Comparison of ENCODE assay signal across 8 cellular contexts in genomic region chr18:51196811-51197660, GRCh38. TPM values are rescaled to one million over a fixed set of nuclear protein-coding genes. Genes with fewer than 3 reads are reported as not detected.
DNase-seq lines count a peak whose midpoint lies in the region; ATAC-seq and TF ChIP-seq lines count a peak whose summit lies in the region.

No MANE protein-coding gene starts in this region.

- ATAC-seq in HG03039 (IDR thresholded peaks at IDR 0.05; ENCODE audit: unreplicated experiment) (peak; percentile 48), heart left ventricle (peak in 2 of 4 donors; percentile 3 to 7)

- H2AFZ ChIP-seq in ACC112 (ENCODE audit: low read length, unreplicated experiment) (peak overlapping the region; percentile 35), OCI-LY1 (ENCODE audit: low read length) (no peak overlapping the region)

- H3K9me3 ChIP-seq in OCI-LY1 (ENCODE audit: low read length) (no peaks in the 10 kb centered on the region), heart left ventricle (peaks cover 0 to 7% (median 0%) of the 10 kb centered on the region in 12 donors)

- TF ChIP-seq POLR2A in heart left ventricle (IDR thresholded peaks at IDR 0.05) = peak; percentile 51 to 58

- no peaks in the 10 kb centered on the region for H3F3A ChIP-seq in OCI-LY1 (ENCODE audit: insufficient read depth, low read length)

- peak overlapping the region; percentile 83 for H3K4me3 ChIP-seq in ACC112 (ENCODE audit: low read depth, low read length)
- peak overlapping the region; percentile 92 for H3K4me3 ChIP-seq in OCI-LY1 (ENCODE audit: low read depth, low read length, poor library complexity, severe bottlenecking)
- peak overlapping the region; percentile 64 to 99 (median 88) for H3K4me3 ChIP-seq in heart left ventricle

- H3K4me1 ChIP-seq in ACC112 (ENCODE audit: control insufficient read depth, insufficient read depth, low read length, unreplicated experiment) (peaks cover 29% of the 10 kb centered on the region), OCI-LY1 (ENCODE audit: insufficient read depth, low read length, severe bottlenecking) (peaks cover 33% of the 10 kb centered on the region), heart left ventricle (peaks cover 7 to 38% (median 34%) of the 10 kb centered on the region in 12 donors)

- no peak for TF ChIP-seq CTCF in GM13977 (IDR thresholded peaks at IDR 0.05; ENCODE audit: extremely low read depth, insufficient read depth, missing control alignments)
- no peak for TF ChIP-seq CTCF in OCI-LY1 (IDR thresholded peaks at IDR 0.05; ENCODE audit: low read length)
- no peak for TF ChIP-seq CTCF in heart left ventricle (IDR thresholded peaks at IDR 0.05)

- H3K27me3 ChIP-seq in ACC112 (ENCODE audit: insufficient read depth, low read length) (no peaks in the 10 kb centered on the region), OCI-LY1 (ENCODE audit: insufficient read depth, low read length) (no peaks in the 10 kb centered on the region), heart left ventricle (no peaks in the 10 kb centered on the region)

- no peaks in the 10 kb centered on the region for H3K36me3 ChIP-seq in ACC112 (ENCODE audit: insufficient read depth, low read length)
- peaks cover 39% of the 10 kb centered on the region for H3K36me3 ChIP-seq in OCI-LY1 (ENCODE audit: insufficient read depth, low read length)
- no peaks in the 10 kb centered on the region for H3K36me3 ChIP-seq in heart left ventricle

- peak overlapping the region; percentile 86 for H3K9ac ChIP-seq in OCI-LY1 (ENCODE audit: low read length)

- in situ Hi-C loops in GM13977 (cut with MboI; ENCODE audit: low pct_unique_long_range_greater_than_20kb, low sequenced_read_pairs, unreplicated experiment) = loop anchor here (25.0 kb wide), 1 partner anchor 110 kb away; no protein-coding TSS in a partner anchor

- H3K4me2 ChIP-seq in OCI-LY1 (ENCODE audit: low read length) = peak overlapping the region; percentile 88

- intact Hi-C loops in heart left ventricle (cut with DNase I) = loop anchor here in 3 of 10 donors (5.0 to 10.0 kb wide), 4 partner anchors 162 to 320 kb away; partner anchors contain the start of genes SMAD4 (in 2 of the 3), ELAC1 (in 1 of the 3) and ME2 (in 1 of the 3)

- H3K27ac ChIP-seq in ACC112 (ENCODE audit: low read depth, low read length) = peak overlapping the region; percentile 60; the same call in 1 of the 2 replicates
- peak overlapping the region; percentile 92 for H3K27ac ChIP-seq in OCI-LY1 (ENCODE audit: low read depth, low read length, poor library complexity, severe bottlenecking)
- H3K27ac ChIP-seq in adipose tissue (ENCODE audit: low read depth, low read length) = peak overlapping the region; percentile 94
- peak overlapping the region; percentile 92 to 99 (median 96) for H3K27ac ChIP-seq in heart left ventricle

- H3K79me2 ChIP-seq in ACC112 (ENCODE audit: control insufficient read depth, insufficient read depth, low read length, unreplicated experiment) (peaks cover 49% of the 10 kb centered on the region), OCI-LY1 (ENCODE audit: insufficient read depth, low read length) (peaks cover 48% of the 10 kb centered on the region)

- 1% methylated on average over 58 to 102 of the region's 102 CpGs for WGBS in adipose tissue, 3 donors
- WGBS in heart left ventricle, 4 donors = 0 to 1% (median 1%) methylated on average over 28 to 102 of the region's 102 CpGs

- H3K9me2 ChIP-seq in OCI-LY1 (ENCODE audit: low read depth, low read length) = no peaks in the 10 kb centered on the region

- no peaks in the 10 kb centered on the region; the same call in 1 of the 2 replicates for H4K20me1 ChIP-seq in OCI-LY1 (ENCODE audit: insufficient read depth, low read length)

- DNase-seq in GM13977 (ENCODE audit: low spot score) = peak; percentile 53
- peak; percentile 71 to 83 (median 74) for DNase-seq in heart left ventricle
- peak; percentile 27 for DNase-seq in pons (ENCODE audit: low spot score)
- no peak for DNase-seq in NCI-H2081 treated with DMSO at 0.1 percent for 48 hours (lab: John Stamatoyannopoulos, UW)

RNA-seq across cellular contexts. Expression of gene MEX3C, which starts 0.4 kb away (rescaled TPM):
- polyA plus RNA-seq in adipose tissue (10 to 100 TPM in 2 of 3 donors, 1 to 10 TPM in 1; 6.1 to 13.2 (median 11.8) TPM), heart left ventricle (10 to 100 TPM in 1 of 2 donors, 1 to 10 TPM in 1; 6.2 to 13.0 TPM)
- total RNA-seq in heart left ventricle = 10 to 100 TPM; 15.1 to 28.2 (median 20.7) TPM
